ENCODE assay signal across 1 cellular context in the genomic region with DNA sequence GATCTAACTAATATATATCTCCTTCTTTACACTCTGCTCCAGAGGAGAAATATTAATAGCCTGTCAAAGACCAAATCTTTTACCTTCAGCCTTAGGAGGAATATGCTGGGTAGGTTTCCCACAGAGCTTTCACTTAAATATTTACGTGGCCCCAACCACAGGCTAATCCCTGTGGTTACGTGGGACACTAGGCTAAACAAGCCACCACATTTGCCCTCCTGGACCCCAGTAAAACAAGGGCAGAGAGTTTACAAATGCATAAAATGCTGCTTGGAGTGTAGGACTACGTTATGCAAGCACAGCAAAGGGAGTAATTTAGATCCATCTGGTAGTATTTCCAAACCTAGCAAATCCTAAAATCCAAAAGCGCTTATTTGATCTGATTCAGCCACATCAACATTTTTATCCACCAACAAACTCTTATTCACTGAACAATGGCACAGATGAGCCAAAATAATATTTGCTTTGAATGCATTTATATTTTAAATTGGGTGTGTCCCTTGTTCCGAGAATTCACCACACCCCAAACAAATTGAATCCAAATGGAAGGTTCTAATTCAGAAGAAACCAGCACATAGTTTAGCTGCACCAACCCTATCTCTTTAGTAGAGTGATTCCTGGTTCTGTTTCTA.
TF ChIP-seq lines count a peak whose summit lies in the region.

No MANE protein-coding gene starts in this region.

TF ChIP-seq in HepG2, 621 proteins besides CTCF, POLR2A, EP300 and RAD21 (continued from another document):
- TF ChIP-seq, protein P1, sequence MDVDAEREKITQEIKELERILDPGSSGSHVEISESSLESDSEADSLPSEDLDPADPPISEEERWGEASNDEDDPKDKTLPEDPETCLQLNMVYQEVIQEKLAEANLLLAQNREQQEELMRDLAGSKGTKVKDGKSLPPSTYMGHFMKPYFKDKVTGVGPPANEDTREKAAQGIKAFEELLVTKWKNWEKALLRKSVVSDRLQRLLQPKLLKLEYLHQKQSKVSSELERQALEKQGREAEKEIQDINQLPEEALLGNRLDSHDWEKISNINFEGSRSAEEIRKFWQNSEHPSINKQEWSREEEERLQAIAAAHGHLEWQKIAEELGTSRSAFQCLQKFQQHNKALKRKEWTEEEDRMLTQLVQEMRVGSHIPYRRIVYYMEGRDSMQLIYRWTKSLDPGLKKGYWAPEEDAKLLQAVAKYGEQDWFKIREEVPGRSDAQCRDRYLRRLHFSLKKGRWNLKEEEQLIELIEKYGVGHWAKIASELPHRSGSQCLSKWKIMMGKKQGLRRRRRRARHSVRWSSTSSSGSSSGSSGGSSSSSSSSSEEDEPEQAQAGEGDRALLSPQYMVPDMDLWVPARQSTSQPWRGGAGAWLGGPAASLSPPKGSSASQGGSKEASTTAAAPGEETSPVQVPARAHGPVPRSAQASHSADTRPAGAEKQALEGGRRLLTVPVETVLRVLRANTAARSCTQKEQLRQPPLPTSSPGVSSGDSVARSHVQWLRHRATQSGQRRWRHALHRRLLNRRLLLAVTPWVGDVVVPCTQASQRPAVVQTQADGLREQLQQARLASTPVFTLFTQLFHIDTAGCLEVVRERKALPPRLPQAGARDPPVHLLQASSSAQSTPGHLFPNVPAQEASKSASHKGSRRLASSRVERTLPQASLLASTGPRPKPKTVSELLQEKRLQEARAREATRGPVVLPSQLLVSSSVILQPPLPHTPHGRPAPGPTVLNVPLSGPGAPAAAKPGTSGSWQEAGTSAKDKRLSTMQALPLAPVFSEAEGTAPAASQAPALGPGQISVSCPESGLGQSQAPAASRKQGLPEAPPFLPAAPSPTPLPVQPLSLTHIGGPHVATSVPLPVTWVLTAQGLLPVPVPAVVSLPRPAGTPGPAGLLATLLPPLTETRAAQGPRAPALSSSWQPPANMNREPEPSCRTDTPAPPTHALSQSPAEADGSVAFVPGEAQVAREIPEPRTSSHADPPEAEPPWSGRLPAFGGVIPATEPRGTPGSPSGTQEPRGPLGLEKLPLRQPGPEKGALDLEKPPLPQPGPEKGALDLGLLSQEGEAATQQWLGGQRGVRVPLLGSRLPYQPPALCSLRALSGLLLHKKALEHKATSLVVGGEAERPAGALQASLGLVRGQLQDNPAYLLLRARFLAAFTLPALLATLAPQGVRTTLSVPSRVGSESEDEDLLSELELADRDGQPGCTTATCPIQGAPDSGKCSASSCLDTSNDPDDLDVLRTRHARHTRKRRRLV (CRISPR knock-in tag; IDR thresholded peaks at IDR 0.05), result no peak
- TF ChIP-seq CHCHD3 (CRISPR knock-in tag; IDR thresholded peaks at IDR 0.05), result no peak
- no peak for TF ChIP-seq HES4 (CRISPR knock-in tag; IDR thresholded peaks at IDR 0.05; ENCODE audit: borderline replicate concordance)
- no peak for TF ChIP-seq TBL1XR1 (IDR thresholded peaks at IDR 0.05; ENCODE audit: borderline replicate concordance, low read length, partially characterized antibody)
- no peak for TF ChIP-seq XBP1 (CRISPR knock-in tag; IDR thresholded peaks at IDR 0.05)
